In the genomic region with DNA sequence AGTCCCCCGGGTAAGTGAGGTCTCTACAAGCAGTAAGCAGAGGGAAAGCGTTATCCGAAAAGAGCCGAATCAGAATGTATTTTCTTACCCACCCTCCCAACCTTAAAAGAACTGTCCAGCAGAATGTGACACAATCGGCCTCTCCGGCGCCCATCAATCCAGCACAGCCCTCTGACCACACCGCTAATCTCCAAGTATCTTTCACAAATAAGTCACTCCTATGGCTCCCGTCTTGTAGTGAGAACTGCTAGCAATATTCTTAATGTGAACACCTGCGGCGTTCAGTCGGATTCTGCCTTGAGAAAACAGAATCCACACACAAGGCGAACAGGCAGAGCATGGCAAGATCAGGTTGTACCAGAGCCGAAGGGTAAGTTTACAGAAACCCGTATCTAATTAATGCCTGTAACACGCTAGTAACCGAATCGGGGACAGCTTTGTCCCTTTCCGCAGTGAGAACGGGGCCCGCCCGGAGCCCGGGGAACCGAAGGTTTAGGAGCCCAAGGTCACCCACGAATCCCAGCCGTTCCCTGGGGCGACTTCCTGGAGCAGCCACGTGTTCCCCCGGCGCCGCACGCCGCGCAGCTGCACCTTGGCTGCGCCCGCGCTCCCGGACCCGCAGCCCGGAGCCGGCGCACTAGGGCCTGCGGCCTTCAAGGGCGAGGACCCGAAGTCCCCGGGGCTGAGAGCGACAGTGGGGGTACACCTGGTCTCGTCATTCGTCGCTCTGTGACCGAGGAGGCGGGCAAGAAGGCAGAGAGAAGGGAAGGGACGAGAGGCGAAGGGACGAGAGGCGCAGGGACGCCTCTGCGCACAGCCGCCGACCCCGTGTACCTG, we compare ENCODE assay signal across 1 cellular context.
TF ChIP-seq lines count a peak whose summit lies in the region.

No MANE protein-coding gene starts in this region.

TF ChIP-seq in K562, 482 proteins besides CTCF, POLR2A, EP300 and RAD21 (continued from another document and continues in another):
- peak; percentile 9 for TF ChIP-seq PRDM10 (IDR thresholded peaks at IDR 0.05; ENCODE audit: partially characterized antibody)
- no peak for TF ChIP-seq BDP1 (IDR thresholded peaks at IDR 0.05; ENCODE audit: insufficient read depth, insufficient read length)
- TF ChIP-seq SOX6 (IDR thresholded peaks at IDR 0.05), result no peak
- TF ChIP-seq WHSC1 (IDR thresholded peaks at IDR 0.05; ENCODE audit: low read length), result no peak
- no peak for TF ChIP-seq REST (CRISPR knock-in tag; IDR thresholded peaks at IDR 0.05; ENCODE audit: low read depth)
- TF ChIP-seq AFF1 (IDR thresholded peaks at IDR 0.05; ENCODE audit: low read depth in 1 of 2, partially characterized antibody in 2 of 2), result peak; percentile 44 to 60
- TF ChIP-seq KLF16 (IDR thresholded peaks at IDR 0.05), result no peak
- no peak for TF ChIP-seq GTF2A2 (tag; IDR thresholded peaks at IDR 0.05)
- TF ChIP-seq STAT5A (IDR thresholded peaks at IDR 0.05; ENCODE audit: borderline replicate concordance, low read length), result no peak
- TF ChIP-seq ARID4B (CRISPR knock-in tag; IDR thresholded peaks at IDR 0.05), result peak; percentile 46; the same call in 1 of the 2 replicates
- TF ChIP-seq NCOA2 (IDR thresholded peaks at IDR 0.05; ENCODE audit: partially characterized antibody in 2 of 2), result no peak
- TF ChIP-seq, protein P1, sequence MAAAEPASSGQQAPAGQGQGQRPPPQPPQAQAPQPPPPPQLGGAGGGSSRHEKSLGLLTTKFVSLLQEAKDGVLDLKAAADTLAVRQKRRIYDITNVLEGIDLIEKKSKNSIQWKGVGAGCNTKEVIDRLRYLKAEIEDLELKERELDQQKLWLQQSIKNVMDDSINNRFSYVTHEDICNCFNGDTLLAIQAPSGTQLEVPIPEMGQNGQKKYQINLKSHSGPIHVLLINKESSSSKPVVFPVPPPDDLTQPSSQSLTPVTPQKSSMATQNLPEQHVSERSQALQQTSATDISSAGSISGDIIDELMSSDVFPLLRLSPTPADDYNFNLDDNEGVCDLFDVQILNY (CRISPR knock-in tag; IDR thresholded peaks at IDR 0.05), result peak; percentile 36; the same call in 1 of the 2 replicates
- TF ChIP-seq, protein P2, sequence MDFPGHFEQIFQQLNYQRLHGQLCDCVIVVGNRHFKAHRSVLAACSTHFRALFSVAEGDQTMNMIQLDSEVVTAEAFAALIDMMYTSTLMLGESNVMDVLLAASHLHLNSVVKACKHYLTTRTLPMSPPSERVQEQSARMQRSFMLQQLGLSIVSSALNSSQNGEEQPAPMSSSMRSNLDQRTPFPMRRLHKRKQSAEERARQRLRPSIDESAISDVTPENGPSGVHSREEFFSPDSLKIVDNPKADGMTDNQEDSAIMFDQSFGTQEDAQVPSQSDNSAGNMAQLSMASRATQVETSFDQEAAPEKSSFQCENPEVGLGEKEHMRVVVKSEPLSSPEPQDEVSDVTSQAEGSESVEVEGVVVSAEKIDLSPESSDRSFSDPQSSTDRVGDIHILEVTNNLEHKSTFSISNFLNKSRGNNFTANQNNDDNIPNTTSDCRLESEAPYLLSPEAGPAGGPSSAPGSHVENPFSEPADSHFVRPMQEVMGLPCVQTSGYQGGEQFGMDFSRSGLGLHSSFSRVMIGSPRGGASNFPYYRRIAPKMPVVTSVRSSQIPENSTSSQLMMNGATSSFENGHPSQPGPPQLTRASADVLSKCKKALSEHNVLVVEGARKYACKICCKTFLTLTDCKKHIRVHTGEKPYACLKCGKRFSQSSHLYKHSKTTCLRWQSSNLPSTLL (IDR thresholded peaks at IDR 0.05), result no peak
- TF ChIP-seq SMARCE1 (IDR thresholded peaks at IDR 0.05), result no peak
- TF ChIP-seq HDAC1 (IDR thresholded peaks at IDR 0.05), result peak in 1 of 2 experiments; percentile 8; a peak in 2 of 4 replicates
- TF ChIP-seq XRCC5 (IDR thresholded peaks at IDR 0.05; ENCODE audit: low read depth, low read length), result no peak
- no peak for TF ChIP-seq TAF1 (IDR thresholded peaks at IDR 0.05; ENCODE audit: control insufficient read depth, extremely low read depth, insufficient read depth, low read length, severe bottlenecking)
- 0 out of 4 replicates have a peak, but pooled peaks of 1 of the 2 experiments have one; percentile 35 for TF ChIP-seq CSDE1 (IDR thresholded peaks at IDR 0.05)
- TF ChIP-seq MXI1 (IDR thresholded peaks at IDR 0.05; ENCODE audit: low read depth, low read length), result 0 out of 2 replicates have a peak, but pooled peaks have one; percentile 51
- 0 out of 2 replicates have a peak, but pooled peaks have one; percentile 42 for TF ChIP-seq NR2F6 (CRISPR knock-in tag; IDR thresholded peaks at IDR 0.05)
- TF ChIP-seq HIVEP1 (CRISPR knock-in tag; IDR thresholded peaks at IDR 0.05), result 0 out of 2 replicates have a peak, but pooled peaks have one; percentile 10
- TF ChIP-seq ARID1B (IDR thresholded peaks at IDR 0.05), result peak; percentile 17
- TF ChIP-seq RBFOX2 (IDR thresholded peaks at IDR 0.05; ENCODE audit: low read depth, low read length), result no peak
- no peak for TF ChIP-seq GABPA (tag; conservative IDR thresholded peaks at IDR 0.05; ENCODE audit: low read depth)
- no peak for TF ChIP-seq ZNF436 (CRISPR knock-in tag; IDR thresholded peaks at IDR 0.05)
- no peak for TF ChIP-seq XRCC4 (IDR thresholded peaks at IDR 0.05; ENCODE audit: extremely low read depth, insufficient read depth, insufficient read length)
- 0 out of 2 replicates have a peak, but pooled peaks have one; percentile 8 for TF ChIP-seq FOSL1 (tag; conservative IDR thresholded peaks at IDR 0.05)
- no peak for TF ChIP-seq CHD2 (IDR thresholded peaks at IDR 0.05; ENCODE audit: low read depth, low read length)
- TF ChIP-seq POLR2AphosphoS2 (IDR thresholded peaks at IDR 0.05; ENCODE audit: low read length), result no peak; the same call in 1 of the 2 replicates
- TF ChIP-seq BACH1 (tag; IDR thresholded peaks at IDR 0.05), result no peak
- no peak for TF ChIP-seq CAMTA2 (CRISPR knock-in tag; conservative IDR thresholded peaks at IDR 0.05)
- TF ChIP-seq FOXA1 (IDR thresholded peaks at IDR 0.05; ENCODE audit: borderline replicate concordance), result no peak
- peak; percentile 29; the same call in 1 of the 2 replicates for TF ChIP-seq NFATC3 (IDR thresholded peaks at IDR 0.05)
- TF ChIP-seq ZNF311 (CRISPR knock-in tag; IDR thresholded peaks at IDR 0.05), result 0 out of 2 replicates have a peak, but pooled peaks have one; percentile 36
- TF ChIP-seq ZNF24 (IDR thresholded peaks at IDR 0.05), result no peak
- no peak for TF ChIP-seq MAFK (IDR thresholded peaks at IDR 0.05; ENCODE audit: low read length)
- no peak for TF ChIP-seq ZNF280B (CRISPR knock-in tag; IDR thresholded peaks at IDR 0.05)
